1 cellular context compared by ENCODE assay signal in genomic region chr15:23069496-23070166, GRCh38.
TF ChIP-seq lines count a peak whose summit lies in the region.

No MANE protein-coding gene starts in this region.

TF ChIP-seq in HCT116, 20 proteins besides CTCF, POLR2A, EP300 and RAD21 (continued from another document):
- TF ChIP-seq EGR1 (IDR thresholded peaks at IDR 0.05; ENCODE audit: low read depth): no peak
- TF ChIP-seq CBX3 (IDR thresholded peaks at IDR 0.05; ENCODE audit: low read depth): no peak
- no peak for TF ChIP-seq ZFX (IDR thresholded peaks at IDR 0.05)
- TF ChIP-seq SIN3A (IDR thresholded peaks at IDR 0.05; ENCODE audit: low read depth): no peak
